Comparison of ENCODE assay signal across 20 cellular contexts in the genomic region with DNA sequence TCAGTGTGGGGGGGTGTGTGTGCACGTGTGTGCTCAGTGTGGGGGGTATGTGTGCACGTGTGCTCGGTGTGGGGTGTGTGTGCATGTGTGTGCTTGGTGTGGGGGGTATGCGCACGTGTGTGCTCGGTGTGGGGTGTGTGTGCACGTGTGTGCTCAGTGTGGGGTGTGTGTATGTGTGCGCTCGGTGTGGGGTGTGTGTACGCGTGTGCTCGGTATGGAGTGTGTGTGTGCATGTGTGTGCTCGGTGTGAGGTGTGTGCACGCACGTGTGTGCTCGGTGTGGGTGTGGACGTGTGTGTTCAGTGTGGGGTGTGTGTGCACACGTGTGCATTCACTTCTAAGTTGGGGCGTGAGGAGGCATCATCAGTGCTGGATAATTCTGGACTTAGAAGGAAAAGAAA.
"Had no signal": no experiment of that assay in that cellular context is flagged by ENCODE, and none has a peak within 500 bp of the region (broad histone marks: within the 10 kb centered on the region; RNA-seq: fewer than 3 reads in every experiment).

No MANE protein-coding gene starts in this region.

- H3K27ac ChIP-seq: HL-60 had no signal

- H3K4me2 ChIP-seq: SK-N-SH had no signal

- H3K9ac ChIP-seq: SK-N-SH had no signal

- FAIRE-seq: RCC 7860 had no signal

- H3K9me3 ChIP-seq: SK-N-SH had no signal

- DNase-seq: KBM-7, NCI-H1092, NCI-H1105 treated with DMSO at 0.1 percent for 48 hours, NCI-H1417 treated with DMSO at 0.1 percent for 48 hours, NCI-H146, NCI-H1694 treated with DMSO at 0.1 percent for 48 hours, NCI-H1930, NCI-H2081, NCI-H2107, NCI-H2227 treated with DMSO at 0.1 percent for 48 hours, NCI-H510A, NCI-H524 treated with DMSO at 0.1 percent for 48 hours, NCI-H69, NCI-H774, RPMI8226, SHP77, SK-N-SH, SW 1271 had no signal
